ENCODE assay signal across 19 cellular contexts in genomic region chr2:105924932-105925331, GRCh38.
"Had no signal": no experiment of that assay in that cellular context is flagged by ENCODE, and none has a peak within 500 bp of the region (broad histone marks: within the 10 kb centered on the region; RNA-seq: fewer than 3 reads in every experiment).

No MANE protein-coding gene starts in this region.

- DNase-seq: colonic mucosa; dermis blood vessel endothelial cell; endodermal cell; erythroblast; foreskin keratinocyte; head of caudate nucleus; mammary epithelial cell; natural killer cell; nucleus accumbens; ovary; right cardiac atrium; stimulated activated CD4-positive, alpha-beta T cell treated with anti-CD3 and anti-CD28 coated beads, Interleukin-2, amount 100 ng/mL, for 48 hours; stimulated activated naive CD8-positive, alpha-beta T cell treated with anti-CD3 and anti-CD28 coated beads, Interleukin-15, Interleukin-2, amounts not matched to agents 100 U/mL and 50 U/mL, for 24 hours; thyroid gland had no signal

- H3K27ac Mint-ChIP-seq: endodermal cell, natural killer cell, type B pancreatic cell had no signal

- H3K36me3 Mint-ChIP-seq: natural killer cell had no signal

- H3K9me3 Mint-ChIP-seq: natural killer cell had no signal

- H3K27me3 Mint-ChIP-seq: type B pancreatic cell had no signal

- ATAC-seq: foreskin keratinocyte; natural killer cell; right cardiac atrium; stimulated activated naive CD8-positive, alpha-beta T cell treated with anti-CD3 and anti-CD28 coated beads, Interleukin-15, Interleukin-2, amounts not matched to agents 100 U/mL and 50 U/mL, for 24 hours had no signal

- H3K36me3 ChIP-seq: colonic mucosa, ovary, suprapubic skin, thyroid gland had no signal

- H3K4me3 Mint-ChIP-seq: endodermal cell, natural killer cell, neural crest cell, type B pancreatic cell had no signal

- H3K4me3 ChIP-seq: colonic mucosa, hepatocyte, ovary, smooth muscle cell, suprapubic skin, thyroid gland had no signal

- H3K9me3 ChIP-seq: colonic mucosa, ovary, suprapubic skin, thyroid gland had no signal

- H3K27ac ChIP-seq: colonic mucosa, foreskin keratinocyte, hepatocyte, ovary, suprapubic skin, thyroid gland had no signal

- H3K4me1 ChIP-seq: colonic mucosa, foreskin keratinocyte had no signal

- H3K27me3 ChIP-seq: colonic mucosa, foreskin keratinocyte, hepatocyte, ovary, suprapubic skin, thyroid gland had no signal
